ENCODE assay signal across 1 cellular context in genomic region chr10:124693801-124694416, GRCh38.
TF ChIP-seq lines count a peak whose summit lies in the region.

No MANE protein-coding gene starts in this region.

TF ChIP-seq in HEK293, 187 proteins besides CTCF, POLR2A, EP300 and RAD21 (continued from another document):
- TF ChIP-seq GLIS1 (tag by site-specific recombination; IDR thresholded peaks at IDR 0.05) (0 out of 2 replicates have a peak, but pooled peaks have one; percentile 8), ZIC2 (tag by site-specific recombination; IDR thresholded peaks at IDR 0.05) (peak; percentile 90)
TF ChIP-seq in HEK293: peak in this region for 2.
